1 cellular context compared by ENCODE assay signal in the genomic region with DNA sequence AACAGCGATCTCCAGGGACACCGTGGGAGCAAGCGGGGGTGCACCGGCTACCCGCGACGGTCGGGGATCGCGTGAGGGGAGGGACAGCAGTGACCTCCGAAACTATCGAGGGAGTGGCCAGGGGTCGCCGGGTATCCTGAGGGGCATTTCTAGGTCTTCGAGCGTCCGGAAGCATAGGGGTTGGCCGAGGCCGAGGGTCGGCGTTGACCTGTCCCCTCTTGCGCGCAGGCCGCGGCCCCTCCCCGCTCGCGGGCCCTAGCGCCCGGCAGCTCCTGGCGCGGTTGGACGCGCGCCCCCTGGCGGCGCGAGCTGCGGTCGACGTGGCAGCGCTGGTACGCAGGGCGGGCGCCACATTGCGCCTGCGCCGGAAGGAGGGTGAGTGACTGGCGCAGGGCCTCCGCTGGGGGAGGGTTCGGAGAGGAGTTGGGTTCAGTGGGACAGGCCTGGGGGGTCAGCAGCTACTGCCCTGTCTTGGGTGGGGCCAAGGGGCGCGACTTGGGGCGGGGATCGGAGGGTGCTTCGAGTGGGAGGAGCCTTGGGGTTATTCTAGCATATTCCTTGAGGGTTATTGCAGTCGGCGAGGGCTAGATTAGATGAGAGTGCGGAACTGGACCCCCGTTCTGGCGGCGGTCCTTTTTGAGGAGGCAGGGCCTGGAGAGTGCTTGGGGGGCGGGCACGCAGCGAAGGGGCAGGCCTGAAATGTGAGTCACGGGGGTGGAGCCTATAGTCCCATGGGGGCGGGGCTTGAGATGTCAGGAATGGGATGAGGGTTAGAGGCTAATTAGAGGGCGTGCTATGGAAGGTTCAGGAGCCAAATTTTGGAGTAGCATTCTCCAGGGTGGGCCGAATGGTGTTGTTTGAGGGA.
TF ChIP-seq lines count a peak whose summit lies in the region.

No MANE protein-coding gene starts in this region.

TF ChIP-seq in K562, 482 proteins besides CTCF, POLR2A, EP300 and RAD21 (continued from another document and continues in another):
- TF ChIP-seq, protein P1, sequence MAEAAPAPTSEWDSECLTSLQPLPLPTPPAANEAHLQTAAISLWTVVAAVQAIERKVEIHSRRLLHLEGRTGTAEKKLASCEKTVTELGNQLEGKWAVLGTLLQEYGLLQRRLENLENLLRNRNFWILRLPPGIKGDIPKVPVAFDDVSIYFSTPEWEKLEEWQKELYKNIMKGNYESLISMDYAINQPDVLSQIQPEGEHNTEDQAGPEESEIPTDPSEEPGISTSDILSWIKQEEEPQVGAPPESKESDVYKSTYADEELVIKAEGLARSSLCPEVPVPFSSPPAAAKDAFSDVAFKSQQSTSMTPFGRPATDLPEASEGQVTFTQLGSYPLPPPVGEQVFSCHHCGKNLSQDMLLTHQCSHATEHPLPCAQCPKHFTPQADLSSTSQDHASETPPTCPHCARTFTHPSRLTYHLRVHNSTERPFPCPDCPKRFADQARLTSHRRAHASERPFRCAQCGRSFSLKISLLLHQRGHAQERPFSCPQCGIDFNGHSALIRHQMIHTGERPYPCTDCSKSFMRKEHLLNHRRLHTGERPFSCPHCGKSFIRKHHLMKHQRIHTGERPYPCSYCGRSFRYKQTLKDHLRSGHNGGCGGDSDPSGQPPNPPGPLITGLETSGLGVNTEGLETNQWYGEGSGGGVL (CRISPR knock-in tag; IDR thresholded peaks at IDR 0.05), result no peak
- TF ChIP-seq, protein P2, sequence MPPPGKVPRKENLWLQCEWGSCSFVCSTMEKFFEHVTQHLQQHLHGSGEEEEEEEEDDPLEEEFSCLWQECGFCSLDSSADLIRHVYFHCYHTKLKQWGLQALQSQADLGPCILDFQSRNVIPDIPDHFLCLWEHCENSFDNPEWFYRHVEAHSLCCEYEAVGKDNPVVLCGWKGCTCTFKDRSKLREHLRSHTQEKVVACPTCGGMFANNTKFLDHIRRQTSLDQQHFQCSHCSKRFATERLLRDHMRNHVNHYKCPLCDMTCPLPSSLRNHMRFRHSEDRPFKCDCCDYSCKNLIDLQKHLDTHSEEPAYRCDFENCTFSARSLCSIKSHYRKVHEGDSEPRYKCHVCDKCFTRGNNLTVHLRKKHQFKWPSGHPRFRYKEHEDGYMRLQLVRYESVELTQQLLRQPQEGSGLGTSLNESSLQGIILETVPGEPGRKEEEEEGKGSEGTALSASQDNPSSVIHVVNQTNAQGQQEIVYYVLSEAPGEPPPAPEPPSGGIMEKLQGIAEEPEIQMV (tag; conservative IDR thresholded peaks at IDR 0.05; ENCODE audit: low read depth), result no peak
- TF ChIP-seq ZEB2 (IDR thresholded peaks at IDR 0.05), result no peak
- 0 out of 2 replicates have a peak, but pooled peaks have one; percentile 26 for TF ChIP-seq ZNF766 (CRISPR knock-in tag; conservative IDR thresholded peaks at IDR 0.05)
- no peak for TF ChIP-seq TFAM (CRISPR knock-in tag; conservative IDR thresholded peaks at IDR 0.05)
- no peak for TF ChIP-seq TAF9B (IDR thresholded peaks at IDR 0.05; ENCODE audit: partially characterized antibody)
- no peak for TF ChIP-seq ZNF212 (CRISPR knock-in tag; IDR thresholded peaks at IDR 0.05)
- no peak for TF ChIP-seq NFXL1 (CRISPR knock-in tag; IDR thresholded peaks at IDR 0.05)
- TF ChIP-seq THRAP3 (IDR thresholded peaks at IDR 0.05; ENCODE audit: borderline replicate concordance), result no peak
- TF ChIP-seq, protein P3, sequence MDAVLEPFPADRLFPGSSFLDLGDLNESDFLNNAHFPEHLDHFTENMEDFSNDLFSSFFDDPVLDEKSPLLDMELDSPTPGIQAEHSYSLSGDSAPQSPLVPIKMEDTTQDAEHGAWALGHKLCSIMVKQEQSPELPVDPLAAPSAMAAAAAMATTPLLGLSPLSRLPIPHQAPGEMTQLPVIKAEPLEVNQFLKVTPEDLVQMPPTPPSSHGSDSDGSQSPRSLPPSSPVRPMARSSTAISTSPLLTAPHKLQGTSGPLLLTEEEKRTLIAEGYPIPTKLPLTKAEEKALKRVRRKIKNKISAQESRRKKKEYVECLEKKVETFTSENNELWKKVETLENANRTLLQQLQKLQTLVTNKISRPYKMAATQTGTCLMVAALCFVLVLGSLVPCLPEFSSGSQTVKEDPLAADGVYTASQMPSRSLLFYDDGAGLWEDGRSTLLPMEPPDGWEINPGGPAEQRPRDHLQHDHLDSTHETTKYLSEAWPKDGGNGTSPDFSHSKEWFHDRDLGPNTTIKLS (IDR thresholded peaks at IDR 0.05; ENCODE audit: borderline replicate concordance, low read depth), result peak; percentile 97
- TF ChIP-seq, protein P4, sequence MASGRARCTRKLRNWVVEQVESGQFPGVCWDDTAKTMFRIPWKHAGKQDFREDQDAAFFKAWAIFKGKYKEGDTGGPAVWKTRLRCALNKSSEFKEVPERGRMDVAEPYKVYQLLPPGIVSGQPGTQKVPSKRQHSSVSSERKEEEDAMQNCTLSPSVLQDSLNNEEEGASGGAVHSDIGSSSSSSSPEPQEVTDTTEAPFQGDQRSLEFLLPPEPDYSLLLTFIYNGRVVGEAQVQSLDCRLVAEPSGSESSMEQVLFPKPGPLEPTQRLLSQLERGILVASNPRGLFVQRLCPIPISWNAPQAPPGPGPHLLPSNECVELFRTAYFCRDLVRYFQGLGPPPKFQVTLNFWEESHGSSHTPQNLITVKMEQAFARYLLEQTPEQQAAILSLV (tag; IDR thresholded peaks at IDR 0.05), result no peak
- TF ChIP-seq, protein P5, sequence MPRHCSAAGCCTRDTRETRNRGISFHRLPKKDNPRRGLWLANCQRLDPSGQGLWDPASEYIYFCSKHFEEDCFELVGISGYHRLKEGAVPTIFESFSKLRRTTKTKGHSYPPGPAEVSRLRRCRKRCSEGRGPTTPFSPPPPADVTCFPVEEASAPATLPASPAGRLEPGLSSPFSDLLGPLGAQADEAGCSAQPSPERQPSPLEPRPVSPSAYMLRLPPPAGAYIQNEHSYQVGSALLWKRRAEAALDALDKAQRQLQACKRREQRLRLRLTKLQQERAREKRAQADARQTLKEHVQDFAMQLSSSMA (CRISPR knock-in tag; IDR thresholded peaks at IDR 0.05), result no peak
- TF ChIP-seq STAT5A (IDR thresholded peaks at IDR 0.05; ENCODE audit: borderline replicate concordance, low read length), result no peak
- TF ChIP-seq ZNF780A (CRISPR knock-in tag; IDR thresholded peaks at IDR 0.05), result no peak
- TF ChIP-seq ZNF444 (CRISPR knock-in tag; IDR thresholded peaks at IDR 0.05), result no peak
- TF ChIP-seq FOS (IDR thresholded peaks at IDR 0.05; ENCODE audit: extremely low read depth, insufficient read length), result no peak
- TF ChIP-seq SMARCA4 (IDR thresholded peaks at IDR 0.05), result no peak
- no peak for TF ChIP-seq SREBF1 (IDR thresholded peaks at IDR 0.05; ENCODE audit: borderline replicate concordance, low read depth, low read length)
- TF ChIP-seq, protein P6, sequence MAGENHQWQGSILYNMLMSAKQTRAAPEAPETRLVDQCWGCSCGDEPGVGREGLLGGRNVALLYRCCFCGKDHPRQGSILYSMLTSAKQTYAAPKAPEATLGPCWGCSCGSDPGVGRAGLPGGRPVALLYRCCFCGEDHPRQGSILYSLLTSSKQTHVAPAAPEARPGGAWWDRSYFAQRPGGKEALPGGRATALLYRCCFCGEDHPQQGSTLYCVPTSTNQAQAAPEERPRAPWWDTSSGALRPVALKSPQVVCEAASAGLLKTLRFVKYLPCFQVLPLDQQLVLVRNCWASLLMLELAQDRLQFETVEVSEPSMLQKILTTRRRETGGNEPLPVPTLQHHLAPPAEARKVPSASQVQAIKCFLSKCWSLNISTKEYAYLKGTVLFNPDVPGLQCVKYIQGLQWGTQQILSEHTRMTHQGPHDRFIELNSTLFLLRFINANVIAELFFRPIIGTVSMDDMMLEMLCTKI (IDR thresholded peaks at IDR 0.05; ENCODE audit: partially characterized antibody), result no peak
- peak; percentile 72 for TF ChIP-seq RBFOX2 (IDR thresholded peaks at IDR 0.05; ENCODE audit: low read depth, low read length)
- TF ChIP-seq FOXK2 (conservative IDR thresholded peaks at IDR 0.05 in 1 of 2, IDR thresholded peaks at IDR 0.05 in 1 of 2; ENCODE audit: low read depth in 2 of 2), result peak in 1 of 2 experiments; percentile 96; a peak in 2 of 4 replicates
- no peak for TF ChIP-seq E2F3 (CRISPR knock-in tag; IDR thresholded peaks at IDR 0.05)
- no peak for TF ChIP-seq ZBTB1 (CRISPR knock-in tag; IDR thresholded peaks at IDR 0.05; ENCODE audit: borderline replicate concordance, low read depth)
- TF ChIP-seq ZFP30 (CRISPR knock-in tag; IDR thresholded peaks at IDR 0.05; ENCODE audit: borderline replicate concordance), result no peak
- no peak for TF ChIP-seq PRPF4 (IDR thresholded peaks at IDR 0.05; ENCODE audit: insufficient read depth, low read depth, low read length, poor library complexity, severe bottlenecking)
- TF ChIP-seq ZNF668 (CRISPR knock-in tag; IDR thresholded peaks at IDR 0.05), result no peak
- TF ChIP-seq MCM2 (IDR thresholded peaks at IDR 0.05; ENCODE audit: low read depth), result no peak
- no peak for TF ChIP-seq ILF3 (IDR thresholded peaks at IDR 0.05; ENCODE audit: borderline replicate concordance)
- no peak for TF ChIP-seq SIN3A (IDR thresholded peaks at IDR 0.05; ENCODE audit: borderline replicate concordance in 2 of 2, control insufficient read depth in 1 of 2, low read depth in 2 of 2, low read length in 2 of 2)
- no peak for TF ChIP-seq TAF15 (IDR thresholded peaks at IDR 0.05; ENCODE audit: low read depth, low read length)
- no peak for TF ChIP-seq U2AF2 (optimal IDR thresholded peaks at IDR 0.05; ENCODE audit: low read depth, low read length)
- no peak for TF ChIP-seq KLF10 (CRISPR knock-in tag; IDR thresholded peaks at IDR 0.05)
- TF ChIP-seq, protein P7, sequence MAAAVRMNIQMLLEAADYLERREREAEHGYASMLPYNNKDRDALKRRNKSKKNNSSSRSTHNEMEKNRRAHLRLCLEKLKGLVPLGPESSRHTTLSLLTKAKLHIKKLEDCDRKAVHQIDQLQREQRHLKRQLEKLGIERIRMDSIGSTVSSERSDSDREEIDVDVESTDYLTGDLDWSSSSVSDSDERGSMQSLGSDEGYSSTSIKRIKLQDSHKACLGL (CRISPR knock-in tag; IDR thresholded peaks at IDR 0.05; ENCODE audit: borderline replicate concordance, poor library complexity, severe bottlenecking), result no peak
- TF ChIP-seq KAT8 (IDR thresholded peaks at IDR 0.05; ENCODE audit: low read depth), result no peak
- no peak for TF ChIP-seq PTTG1 (tag; IDR thresholded peaks at IDR 0.05; ENCODE audit: low read depth)
- no peak for TF ChIP-seq CBX1 (IDR thresholded peaks at IDR 0.05; ENCODE audit: low read depth)
- TF ChIP-seq, protein P8, sequence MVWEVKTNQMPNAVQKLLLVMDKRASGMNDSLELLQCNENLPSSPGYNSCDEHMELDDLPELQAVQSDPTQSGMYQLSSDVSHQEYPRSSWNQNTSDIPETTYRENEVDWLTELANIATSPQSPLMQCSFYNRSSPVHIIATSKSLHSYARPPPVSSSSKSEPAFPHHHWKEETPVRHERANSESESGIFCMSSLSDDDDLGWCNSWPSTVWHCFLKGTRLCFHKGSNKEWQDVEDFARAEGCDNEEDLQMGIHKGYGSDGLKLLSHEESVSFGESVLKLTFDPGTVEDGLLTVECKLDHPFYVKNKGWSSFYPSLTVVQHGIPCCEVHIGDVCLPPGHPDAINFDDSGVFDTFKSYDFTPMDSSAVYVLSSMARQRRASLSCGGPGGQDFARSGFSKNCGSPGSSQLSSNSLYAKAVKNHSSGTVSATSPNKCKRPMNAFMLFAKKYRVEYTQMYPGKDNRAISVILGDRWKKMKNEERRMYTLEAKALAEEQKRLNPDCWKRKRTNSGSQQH (CRISPR knock-in tag; IDR thresholded peaks at IDR 0.05), result no peak
- TF ChIP-seq SMARCE1 (IDR thresholded peaks at IDR 0.05), result no peak
- TF ChIP-seq SMARCA5 (IDR thresholded peaks at IDR 0.05), result no peak
- TF ChIP-seq, protein P9, sequence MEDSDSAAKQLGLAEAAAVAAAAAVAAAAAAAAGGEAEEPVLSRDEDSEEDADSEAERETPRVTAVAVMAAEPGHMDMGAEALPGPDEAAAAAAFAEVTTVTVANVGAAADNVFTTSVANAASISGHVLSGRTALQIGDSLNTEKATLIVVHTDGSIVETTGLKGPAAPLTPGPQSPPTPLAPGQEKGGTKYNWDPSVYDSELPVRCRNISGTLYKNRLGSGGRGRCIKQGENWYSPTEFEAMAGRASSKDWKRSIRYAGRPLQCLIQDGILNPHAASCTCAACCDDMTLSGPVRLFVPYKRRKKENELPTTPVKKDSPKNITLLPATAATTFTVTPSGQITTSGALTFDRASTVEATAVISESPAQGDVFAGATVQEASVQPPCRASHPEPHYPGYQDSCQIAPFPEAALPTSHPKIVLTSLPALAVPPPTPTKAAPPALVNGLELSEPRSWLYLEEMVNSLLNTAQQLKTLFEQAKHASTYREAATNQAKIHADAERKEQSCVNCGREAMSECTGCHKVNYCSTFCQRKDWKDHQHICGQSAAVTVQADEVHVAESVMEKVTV (CRISPR knock-in tag; IDR thresholded peaks at IDR 0.05), result no peak
- TF ChIP-seq, protein P10, sequence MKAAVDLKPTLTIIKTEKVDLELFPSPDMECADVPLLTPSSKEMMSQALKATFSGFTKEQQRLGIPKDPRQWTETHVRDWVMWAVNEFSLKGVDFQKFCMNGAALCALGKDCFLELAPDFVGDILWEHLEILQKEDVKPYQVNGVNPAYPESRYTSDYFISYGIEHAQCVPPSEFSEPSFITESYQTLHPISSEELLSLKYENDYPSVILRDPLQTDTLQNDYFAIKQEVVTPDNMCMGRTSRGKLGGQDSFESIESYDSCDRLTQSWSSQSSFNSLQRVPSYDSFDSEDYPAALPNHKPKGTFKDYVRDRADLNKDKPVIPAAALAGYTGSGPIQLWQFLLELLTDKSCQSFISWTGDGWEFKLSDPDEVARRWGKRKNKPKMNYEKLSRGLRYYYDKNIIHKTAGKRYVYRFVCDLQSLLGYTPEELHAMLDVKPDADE (conservative IDR thresholded peaks at IDR 0.05; ENCODE audit: control insufficient read depth, low read depth, low read length), result no peak
- no peak for TF ChIP-seq MTA2 (IDR thresholded peaks at IDR 0.05; ENCODE audit: low read depth)
- TF ChIP-seq, protein P11, sequence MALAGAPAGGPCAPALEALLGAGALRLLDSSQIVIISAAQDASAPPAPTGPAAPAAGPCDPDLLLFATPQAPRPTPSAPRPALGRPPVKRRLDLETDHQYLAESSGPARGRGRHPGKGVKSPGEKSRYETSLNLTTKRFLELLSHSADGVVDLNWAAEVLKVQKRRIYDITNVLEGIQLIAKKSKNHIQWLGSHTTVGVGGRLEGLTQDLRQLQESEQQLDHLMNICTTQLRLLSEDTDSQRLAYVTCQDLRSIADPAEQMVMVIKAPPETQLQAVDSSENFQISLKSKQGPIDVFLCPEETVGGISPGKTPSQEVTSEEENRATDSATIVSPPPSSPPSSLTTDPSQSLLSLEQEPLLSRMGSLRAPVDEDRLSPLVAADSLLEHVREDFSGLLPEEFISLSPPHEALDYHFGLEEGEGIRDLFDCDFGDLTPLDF (CRISPR knock-in tag; IDR thresholded peaks at IDR 0.05), result no peak
- TF ChIP-seq, protein P12, sequence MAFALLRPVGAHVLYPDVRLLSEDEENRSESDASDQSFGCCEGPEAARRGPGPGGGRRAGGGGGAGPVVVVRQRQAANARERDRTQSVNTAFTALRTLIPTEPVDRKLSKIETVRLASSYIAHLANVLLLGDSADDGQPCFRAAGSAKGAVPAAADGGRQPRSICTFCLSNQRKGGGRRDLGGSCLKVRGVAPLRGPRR (CRISPR knock-in tag; IDR thresholded peaks at IDR 0.05), result no peak
- no peak for TF ChIP-seq CHD1 (IDR thresholded peaks at IDR 0.05; ENCODE audit: low read length)
- no peak for TF ChIP-seq MAFK (IDR thresholded peaks at IDR 0.05; ENCODE audit: low read length)
- TF ChIP-seq NFE2 (IDR thresholded peaks at IDR 0.05; ENCODE audit: low read depth), result no peak
- TF ChIP-seq NUFIP1 (IDR thresholded peaks at IDR 0.05; ENCODE audit: partially characterized antibody), result no peak
- TF ChIP-seq IFI16 (CRISPR knock-in tag; IDR thresholded peaks at IDR 0.05), result no peak
- TF ChIP-seq POLR2G (IDR thresholded peaks at IDR 0.05; ENCODE audit: low read depth, low read length), result peak; percentile 69
- TF ChIP-seq TEAD4 (IDR thresholded peaks at IDR 0.05; ENCODE audit: low read length), result no peak
- no peak for TF ChIP-seq TEAD4 (CRISPR knock-in tag; IDR thresholded peaks at IDR 0.05; ENCODE audit: borderline replicate concordance)
- no peak for TF ChIP-seq ZBED1 (IDR thresholded peaks at IDR 0.05)
- no peak for TF ChIP-seq SIN3B (IDR thresholded peaks at IDR 0.05; ENCODE audit: low read depth)
